Comparison of ENCODE assay signal across 8 cellular contexts in the genomic region with DNA sequence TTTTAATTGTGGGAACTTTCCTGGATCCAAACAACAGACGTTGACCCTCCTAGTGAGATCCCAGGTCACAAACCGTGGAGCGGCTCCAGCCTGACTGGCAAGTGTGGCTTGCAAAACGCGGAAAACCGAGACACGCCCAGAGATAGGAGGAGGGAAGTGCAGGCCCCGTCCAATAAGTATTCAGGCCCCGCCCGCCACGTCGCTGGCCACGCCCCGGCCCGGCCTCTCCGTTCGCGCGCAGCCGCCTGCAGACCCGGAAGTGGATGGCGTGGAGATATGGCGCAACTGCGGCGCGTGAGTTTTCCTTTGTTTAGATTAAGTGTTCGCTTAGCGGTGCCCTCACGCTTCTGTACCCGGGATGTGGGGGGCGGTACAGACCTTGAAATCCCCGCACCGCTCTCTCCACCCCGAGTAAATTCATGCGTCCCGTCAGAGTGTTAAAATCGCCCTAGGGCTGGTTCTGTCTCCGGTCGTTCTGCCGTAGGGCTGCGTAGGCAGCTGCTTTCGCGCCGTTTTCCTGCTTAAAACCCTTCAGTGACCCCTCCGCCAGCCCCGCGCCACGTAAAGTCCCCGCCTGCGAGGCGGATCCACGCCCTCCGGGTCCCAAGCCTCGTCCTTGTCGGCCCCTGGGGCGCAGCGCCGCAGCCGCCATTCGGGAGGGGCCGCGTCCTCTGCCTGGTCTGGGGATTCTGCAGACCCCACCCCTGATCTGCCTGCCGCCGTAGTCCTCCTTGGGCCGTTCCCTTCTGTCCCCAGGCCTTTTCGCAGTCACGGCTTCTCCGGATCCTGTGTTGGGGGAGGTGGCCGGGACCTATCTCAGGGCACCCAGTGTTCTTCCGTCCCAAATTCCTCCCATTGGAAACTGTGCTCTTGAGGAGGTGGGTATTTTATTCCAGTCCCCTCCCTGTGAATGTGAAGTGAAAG. TPM values are rescaled to one million over a fixed set of nuclear protein-coding genes. Genes with fewer than 3 reads are reported as not detected.
DNase-seq lines count a peak whose midpoint lies in the region; TF ChIP-seq lines count a peak whose summit lies in the region.

Gene ZNF766 (plus strand): TSS at position 250 of the 924 bp plus-strand sequence. CDS start 27 bp downstream, at position 277.

- H3K4me2 ChIP-seq in MM.1S (ENCODE audit: low read depth, low read length) (peak within 1 kb of the TSS; percentile 81), neural cell (ENCODE audit: low read length) (peak within 1 kb of the TSS; percentile 78)

- H3K9me2 ChIP-seq in MM.1S (replicated peaks; ENCODE audit: insufficient read depth, low read length) = no peaks in the 10 kb centered on the region
- H3K9me2 ChIP-seq in neural cell (ENCODE audit: insufficient read depth, low read length) = no peaks in the 10 kb centered on the region

- peak in 1 of 4 donors; percentile 64 for TF ChIP-seq POLR2A in stomach (IDR thresholded peaks at IDR 0.05)

- DNase-seq in ELF-1 (ENCODE audit: low read depth, low spot score) (peak; percentile 98), HAP-1 (ENCODE audit: low spot score in 2 of 2) (peak; percentile 91 to 98), MM.1S (peak; percentile 94), SIG-M5 (lab: John Stamatoyannopoulos, UW) (peak; percentile 62), activated gamma-delta T cell (lab: John Stamatoyannopoulos, UW) (peak; percentile 93), fibroblast of villous mesenchyme (ENCODE audit: low read depth) (peak; percentile 97), stomach (peak; percentile 99)

- H3K9me3 ChIP-seq in HAP-1 (peaks cover 7% of the 10 kb centered on the region; the same call in 1 of the 2 replicates), MM.1S (replicated peaks; ENCODE audit: insufficient read depth, low read length) (no peaks in the 10 kb centered on the region), neural cell (ENCODE audit: low read length) (no peaks in the 10 kb centered on the region), stomach (peaks cover 0 to 10% (median 0%) of the 10 kb centered on the region in 4 donors)

- H3K4me3 ChIP-seq in HAP-1 (peak within 1 kb of the TSS; percentile 97), MM.1S (ENCODE audit: low read length) (peak within 1 kb of the TSS; percentile 91), fibroblast of villous mesenchyme (ENCODE audit: low read depth, low read length) (peak within 1 kb of the TSS; percentile 72), neural cell (ENCODE audit: low read length) (peak within 1 kb of the TSS; percentile 100), stomach (peak within 1 kb of the TSS; percentile 78 to 99 (median 90))

- TF ChIP-seq EP300 in neural cell (conservative IDR thresholded peaks at IDR 0.05; ENCODE audit: poor library complexity, severe bottlenecking) = peak; percentile 54
- no peak for TF ChIP-seq EP300 in stomach (IDR thresholded peaks at IDR 0.05)

- peaks cover 7% of the 10 kb centered on the region; the same call in 1 of the 2 replicates for H3K4me1 ChIP-seq in HAP-1
- H3K4me1 ChIP-seq in MM.1S (ENCODE audit: low read length) = no peaks in the 10 kb centered on the region
- H3K4me1 ChIP-seq in stomach = peaks cover 9 to 32% (median 23%) of the 10 kb centered on the region in 4 donors

- WGBS in stomach, 5 donors = 0 to 1% (median 0%) methylated on average over 40 to 70 of the region's 70 CpGs

- H3K9ac ChIP-seq in MM.1S (ENCODE audit: low read length) = peak within 1 kb of the TSS; percentile 98
- peak within 1 kb of the TSS; percentile 100 for H3K9ac ChIP-seq in neural cell (ENCODE audit: low read length)

- no peaks in the 10 kb centered on the region for H4K20me1 ChIP-seq in MM.1S (ENCODE audit: insufficient read depth, low read length)
- no peaks in the 10 kb centered on the region for H4K20me1 ChIP-seq in neural cell (ENCODE audit: insufficient read depth)

- TF ChIP-seq CTCF in MM.1S (IDR thresholded peaks at IDR 0.05; ENCODE audit: low read length) (no peak), fibroblast of villous mesenchyme (IDR thresholded peaks at IDR 0.05; ENCODE audit: insufficient read depth, low read depth, low read length) (no peak), neural cell (IDR thresholded peaks at IDR 0.05; ENCODE audit: poor library complexity, severe bottlenecking) (no peak), stomach (IDR thresholded peaks at IDR 0.05) (no peak)

- H3F3A ChIP-seq in MM.1S (ENCODE audit: insufficient read depth, low read length) (0 out of 2 replicates have a peak, but pooled peaks cover 3% of the 10 kb centered on the region), neural cell (ENCODE audit: insufficient read depth, low read length, poor library complexity, severe bottlenecking) (no peaks in the 10 kb centered on the region)

- H3K79me2 ChIP-seq in MM.1S (ENCODE audit: low read length) = peaks cover 45% of the 10 kb centered on the region
- peaks cover 37% of the 10 kb centered on the region for H3K79me2 ChIP-seq in neural cell (replicated peaks; ENCODE audit: insufficient read depth, low read length)

- no peak for TF ChIP-seq RAD21 in neural cell (conservative IDR thresholded peaks at IDR 0.05)

- H3K27ac ChIP-seq in MM.1S (ENCODE audit: low read length) (peak within 1 kb of the TSS; percentile 87), neural cell (ENCODE audit: low read length) (peak within 1 kb of the TSS; percentile 98), stomach (peak within 1 kb of the TSS; percentile 81 to 100 (median 97))

- H3K27me3 ChIP-seq in HAP-1 (ENCODE audit: low read depth) (no peaks in the 10 kb centered on the region), MM.1S (replicated peaks; ENCODE audit: insufficient read depth, low read length) (no peaks in the 10 kb centered on the region), neural cell (ENCODE audit: insufficient read depth, low read depth, low read length) (no peaks in the 10 kb centered on the region), stomach (no peaks in the 10 kb centered on the region)

- intact Hi-C loops in stomach (cut with DNase I; ENCODE audit: low total_unique reads) = no loop called here

- in situ Hi-C loops in HAP-1 (cut with MboI; ENCODE audit: low sequenced_read_pairs) = no loop called here

- H2AFZ ChIP-seq in MM.1S (ENCODE audit: low read length) (peak within 1 kb of the TSS; percentile 90), neural cell (ENCODE audit: low read depth, low read length) (peak within 1 kb of the TSS; percentile 97)

- H3K36me3 ChIP-seq in HAP-1 (replicated peaks) (peaks cover 22% of the 10 kb centered on the region), MM.1S (replicated peaks; ENCODE audit: insufficient read depth, low read length) (no peaks in the 10 kb centered on the region; the same call in 1 of the 2 replicates), neural cell (ENCODE audit: insufficient read depth, low read length) (peaks cover 5% of the 10 kb centered on the region), stomach (peaks cover 0 to 23% (median 17%) of the 10 kb centered on the region in 4 donors)

TF ChIP-seq in neural cell, 6 proteins besides CTCF, POLR2A, EP300 and RAD21:
- TF ChIP-seq MXI1 (conservative IDR thresholded peaks at IDR 0.05; ENCODE audit: poor library complexity, severe bottlenecking) = peak; percentile 95
- TF ChIP-seq EZH2 (IDR thresholded peaks at IDR 0.05; ENCODE audit: borderline replicate concordance, insufficient read depth, low read length, poor library complexity, severe bottlenecking) = no peak
- peak; percentile 97 for TF ChIP-seq POLR2AphosphoS5 (IDR thresholded peaks at IDR 0.05)
- TF ChIP-seq, protein P1, sequence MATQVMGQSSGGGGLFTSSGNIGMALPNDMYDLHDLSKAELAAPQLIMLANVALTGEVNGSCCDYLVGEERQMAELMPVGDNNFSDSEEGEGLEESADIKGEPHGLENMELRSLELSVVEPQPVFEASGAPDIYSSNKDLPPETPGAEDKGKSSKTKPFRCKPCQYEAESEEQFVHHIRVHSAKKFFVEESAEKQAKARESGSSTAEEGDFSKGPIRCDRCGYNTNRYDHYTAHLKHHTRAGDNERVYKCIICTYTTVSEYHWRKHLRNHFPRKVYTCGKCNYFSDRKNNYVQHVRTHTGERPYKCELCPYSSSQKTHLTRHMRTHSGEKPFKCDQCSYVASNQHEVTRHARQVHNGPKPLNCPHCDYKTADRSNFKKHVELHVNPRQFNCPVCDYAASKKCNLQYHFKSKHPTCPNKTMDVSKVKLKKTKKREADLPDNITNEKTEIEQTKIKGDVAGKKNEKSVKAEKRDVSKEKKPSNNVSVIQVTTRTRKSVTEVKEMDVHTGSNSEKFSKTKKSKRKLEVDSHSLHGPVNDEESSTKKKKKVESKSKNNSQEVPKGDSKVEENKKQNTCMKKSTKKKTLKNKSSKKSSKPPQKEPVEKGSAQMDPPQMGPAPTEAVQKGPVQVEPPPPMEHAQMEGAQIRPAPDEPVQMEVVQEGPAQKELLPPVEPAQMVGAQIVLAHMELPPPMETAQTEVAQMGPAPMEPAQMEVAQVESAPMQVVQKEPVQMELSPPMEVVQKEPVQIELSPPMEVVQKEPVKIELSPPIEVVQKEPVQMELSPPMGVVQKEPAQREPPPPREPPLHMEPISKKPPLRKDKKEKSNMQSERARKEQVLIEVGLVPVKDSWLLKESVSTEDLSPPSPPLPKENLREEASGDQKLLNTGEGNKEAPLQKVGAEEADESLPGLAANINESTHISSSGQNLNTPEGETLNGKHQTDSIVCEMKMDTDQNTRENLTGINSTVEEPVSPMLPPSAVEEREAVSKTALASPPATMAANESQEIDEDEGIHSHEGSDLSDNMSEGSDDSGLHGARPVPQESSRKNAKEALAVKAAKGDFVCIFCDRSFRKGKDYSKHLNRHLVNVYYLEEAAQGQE (IDR thresholded peaks at IDR 0.05; ENCODE audit: borderline replicate concordance) = peak; percentile 94
- TF ChIP-seq SMC3 (conservative IDR thresholded peaks at IDR 0.05; ENCODE audit: poor library complexity) = peak; percentile 31
- TF ChIP-seq TAF1 (IDR thresholded peaks at IDR 0.05; ENCODE audit: low read depth) = peak; percentile 86

RNA-seq across cellular contexts. Expression of gene ZNF766, which starts in this region (rescaled TPM):
- total RNA-seq in fibroblast of villous mesenchyme (6.4 and 12.1 TPM in 2 replicates), stomach (10 to 100 TPM in 3 of 5 donors, 1 to 10 TPM in 2; 1.3 to 19.6 (median 14.2) TPM)
- polyA plus RNA-seq in neural cell (21.8 and 24.2 TPM in 2 replicates), stomach (1 to 10 TPM; 2.6 to 4.0 (median 3.3) TPM)
- 28.5 and 38.4 TPM in 2 replicates for polyA minus RNA-seq in neural cell

Comparison
In these comparisons a context has a peak if more than half of its experiments do, and no peak if none do; other contexts are left out.
1. Peak in every context shown above with its lines: DNase-seq, H3K4me3 ChIP-seq and H3K27ac ChIP-seq.